8 cellular contexts compared by ENCODE assay signal in the genomic region with DNA sequence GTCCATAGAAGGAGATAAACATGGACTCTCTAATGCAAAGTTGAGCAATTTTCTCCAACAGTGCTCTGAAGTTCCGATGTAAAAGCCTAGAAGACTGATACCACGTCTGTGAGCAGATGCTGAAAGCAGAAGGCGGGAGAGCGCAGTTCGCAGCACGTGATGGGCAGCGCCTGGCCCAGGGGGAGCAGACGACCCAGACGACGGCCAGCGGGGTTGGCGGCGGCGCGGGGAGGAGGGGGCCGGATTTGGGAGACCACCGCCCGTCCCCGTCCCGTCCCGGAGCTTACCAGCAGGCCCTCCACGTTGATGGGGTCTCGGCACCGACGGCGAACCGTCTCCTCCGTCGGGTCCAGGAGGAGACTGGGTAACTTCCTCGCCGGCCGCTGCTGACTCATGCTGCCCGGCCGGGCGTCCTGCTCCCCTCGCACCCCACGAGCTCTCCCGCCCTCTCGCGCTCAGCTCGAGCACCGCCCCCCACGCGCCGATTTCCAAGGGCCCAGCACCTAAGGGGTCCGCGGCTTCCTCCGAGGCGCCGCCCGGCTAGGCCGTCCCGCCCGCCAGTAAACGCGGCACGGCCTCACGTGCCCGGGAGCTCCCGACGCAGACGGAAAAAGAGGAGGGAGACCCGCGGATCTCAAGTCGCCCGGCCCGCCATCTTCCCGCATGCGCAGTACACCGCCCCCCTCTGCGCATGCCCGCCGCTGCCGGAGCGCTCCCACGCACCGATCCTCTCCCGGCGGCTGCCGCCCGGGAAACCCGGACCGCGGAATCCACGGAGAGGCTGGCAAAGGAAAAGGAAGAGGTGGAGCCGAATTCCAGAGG. TPM values are rescaled to one million over a fixed set of nuclear protein-coding genes. Genes with fewer than 3 reads are reported as not detected.
DNase-seq lines count a peak whose midpoint lies in the region; ATAC-seq and TF ChIP-seq lines count a peak whose summit lies in the region.

A gene with protein sequence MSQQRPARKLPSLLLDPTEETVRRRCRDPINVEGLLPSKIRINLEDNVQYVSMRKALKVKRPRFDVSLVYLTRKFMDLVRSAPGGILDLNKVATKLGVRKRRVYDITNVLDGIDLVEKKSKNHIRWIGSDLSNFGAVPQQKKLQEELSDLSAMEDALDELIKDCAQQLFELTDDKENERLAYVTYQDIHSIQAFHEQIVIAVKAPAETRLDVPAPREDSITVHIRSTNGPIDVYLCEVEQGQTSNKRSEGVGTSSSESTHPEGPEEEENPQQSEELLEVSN (minus strand): TSS at position 677 of the 822 bp plus-strand sequence. CDS start 282 bp downstream, at position 395.

- H3K27ac ChIP-seq in AG04450 (ENCODE audit: low read depth, low read length): peak within 1 kb of the TSS; percentile 91

- H3K4me3 ChIP-seq in AG04450 (ENCODE audit: low read depth, low read length): peak within 1 kb of the TSS; percentile 72

- H3K27me3 ChIP-seq in AG04450 (ENCODE audit: control insufficient read depth, insufficient read depth, low read length): peaks cover 4% of the 10 kb centered on the region

- TF ChIP-seq CTCF in AG04450 (IDR thresholded peaks at IDR 0.05; ENCODE audit: low read depth, low read length): no peak

- H3K9me3 ChIP-seq in AG04450 (ENCODE audit: control insufficient read depth, insufficient read depth, low read length): no peaks in the 10 kb centered on the region; the same call in 1 of the 2 replicates

- peak; percentile 81 for DNase-seq in AG04450 (ENCODE audit: low read depth, low spot score)
- DNase-seq in NCI-H446 treated with DMSO at 0.1 percent for 48 hours (lab: John Stamatoyannopoulos, UW): peak; percentile 79
- peak; percentile 68 for DNase-seq in activated CD4-positive, CD25-positive, alpha-beta regulatory T cell treated with anti-CD3 and anti-CD28 coated beads, Interleukin-2, amount 50 U/mL, for 16 hours (ENCODE audit: low read depth, low spot score)
- DNase-seq in central memory CD4-positive, alpha-beta T cell: peak; percentile 83
- DNase-seq in iris pigment epithelial cell (ENCODE audit: low read depth): peak; percentile 92
- peak; percentile 77 to 79 for DNase-seq in stimulated activated CD4-positive, alpha-beta T cell treated with anti-CD3 and anti-CD28 coated beads, Interleukin-12 subunit alpha, Interleukin-12 subunit beta, amount 100 ng/mL, for 24 hours (ENCODE audit: low read depth in 2 of 2)

- CTCF ChIA-PET in AG04450 (lab: Charles Lee): interaction anchor here (0.7 to 6.3 kb wide), 7 partner anchors 11 to 341 kb away, joined by 3 to 43 read pairs (median 4); no protein-coding TSS in a partner anchor

- in situ Hi-C loops in GM18951 (cut with MboI; ENCODE audit: low sequenced_read_pairs, unreplicated experiment): no loop called here

- POLR2A ChIA-PET in AG04450 (lab: Yijun Ruan, JAX): interaction anchor here (0.6 to 1.5 kb wide), 5 partner anchors 14 to 310 kb away, joined by 3 to 11 read pairs (median 4); a partner anchor contains a TSS

- peak; percentile 64 for TF ChIP-seq POLR2A in GM18951 (IDR thresholded peaks at IDR 0.05; ENCODE audit: extremely low read depth, insufficient read depth, insufficient read length)

- ATAC-seq in HG03342 (IDR thresholded peaks at IDR 0.05; ENCODE audit: unreplicated experiment): peak; percentile 57

RNA-seq across cellular contexts. Expression of the gene that starts here (rescaled TPM):
- polyA plus RNA-seq in AG04450 (2011; rRNA removed): 12.0 and 17.9 TPM in 2 replicates
- polyA minus RNA-seq in AG04450 (2011; rRNA and poly(A)+ RNA removed): 7.3 and 9.2 TPM in 2 replicates

Comparison
In these comparisons a context has a peak if more than half of its experiments do, and no peak if none do; other contexts are left out.
1. Peak in every context shown above with its lines: DNase-seq, ATAC-seq, H3K4me3 ChIP-seq and H3K27ac ChIP-seq.